In genomic region chr6:40997256-40997957, GRCh38 we compare ENCODE assay signal across 10 cellular contexts. TPM values are rescaled to one million over a fixed set of nuclear protein-coding genes. Genes with fewer than 3 reads are reported as not detected.
A peak's percentile ranks its signal among the peaks of the same experiment; 100 is the strongest.
DNase-seq lines count a peak whose midpoint lies in the region; ATAC-seq and TF ChIP-seq lines count a peak whose summit lies in the region.
"Had no signal": no experiment of that assay in that cellular context is flagged by ENCODE, and none has a peak within 500 bp of the region (broad histone marks: within the 10 kb centered on the region; RNA-seq: fewer than 3 reads in every experiment).

No MANE protein-coding gene starts in this region.

- H3K9me3 Mint-ChIP-seq in HFFc6, result no peaks in the 10 kb centered on the region

- H3K27me3 ChIP-seq in stomach smooth muscle (ENCODE audit: control insufficient read depth in 1 of 2, insufficient read depth in 2 of 2, low read length in 2 of 2), result no peaks in the 10 kb centered on the region

- peak; percentile 75 for DNase-seq in HFFc6
- peak; percentile 23 for DNase-seq in amniotic stem cell (lab: John Stamatoyannopoulos, UW)
- DNase-seq in iPS-NIHi7 (ENCODE audit: extremely low spot score), result peak; percentile 81
- no peak for DNase-seq in stimulated activated CD4-positive, alpha-beta T cell treated with anti-CD3 and anti-CD28 coated beads, Interleukin-4, amount 100 ng/mL, for 24 hours
- no peak for DNase-seq in NK-92 treated with Interleukin-12 subunit alpha and Interleukin-12 subunit beta, amount 100 ng/mL, for 24 hours (lab: John Stamatoyannopoulos, UW)

- peak overlapping the region; percentile 40; the same call in 1 of the 2 replicates for H3K4me3 Mint-ChIP-seq in HFFc6

- H3K27ac Mint-ChIP-seq in HFFc6, result peak overlapping the region; percentile 79

- H3K4me1 ChIP-seq in stomach smooth muscle (ENCODE audit: control insufficient read depth, insufficient read depth, low read length), result peaks cover 32% of the 10 kb centered on the region

- no peaks in the 10 kb centered on the region for H3K36me3 Mint-ChIP-seq in HFFc6 (ENCODE audit: low read depth)

- TF ChIP-seq CTCF in HFFc6 (IDR thresholded peaks at IDR 0.05), result no peak

- peaks cover 17% of the 10 kb centered on the region for H3K4me1 Mint-ChIP-seq in HFFc6 (ENCODE audit: low read depth)

- ATAC-seq in HG02571 (IDR thresholded peaks at IDR 0.05; ENCODE audit: unreplicated experiment) (no peak), HG03457 (IDR thresholded peaks at IDR 0.05; ENCODE audit: unreplicated experiment) (no peak)
- ATAC-seq: activated CD4-positive, CD25-positive, alpha-beta regulatory T cell treated with anti-CD3 and anti-CD28 coated beads, Interleukin-2, amount 50 U/mL, for 24 hours had no signal

- H3K9me3 ChIP-seq in stomach smooth muscle (ENCODE audit: control insufficient read depth in 2 of 2, low read length in 2 of 2), result no peaks in the 10 kb centered on the region
- H3K9me3 ChIP-seq: neutrophil had no signal

- H3K36me3 ChIP-seq in stomach smooth muscle (ENCODE audit: control insufficient read depth in 2 of 2, insufficient read depth in 2 of 2, low read length in 2 of 2), result no peaks in the 10 kb centered on the region
- H3K36me3 ChIP-seq: neutrophil had no signal

- peak overlapping the region in 1 of 2 donors; percentile 58 for H3K9ac ChIP-seq in stomach smooth muscle (ENCODE audit: low read length in 2 of 2)

- H3K27me3 Mint-ChIP-seq in HFFc6 (ENCODE audit: insufficient read depth), result peaks cover 7% of the 10 kb centered on the region

- peak overlapping the region; percentile 91 for H3K27ac ChIP-seq in stomach smooth muscle (ENCODE audit: low read length)
- H3K27ac ChIP-seq: neutrophil had no signal

- peak overlapping the region; percentile 15 to 23 for H3K4me3 ChIP-seq in stomach smooth muscle (ENCODE audit: low read length in 2 of 2)

RNA-seq across cellular contexts. Expression of gene UNC5CL, which starts 41.6 kb away (rescaled TPM):
- total RNA-seq in HFFc6 (2021; fragmentation: NEBNext Ultra II Directional; extraction: Animal tissue kit (Norgen Biotek cat#: 25700)), result not detected

RNA-seq across cellular contexts. Expression of gene TSPO2, which starts 44.9 kb away (rescaled TPM):
- not detected for total RNA-seq in HFFc6 (2021; fragmentation: NEBNext Ultra II Directional; extraction: Animal tissue kit (Norgen Biotek cat#: 25700))

RNA-seq across cellular contexts. Expression of gene APOBEC2, which starts 55.6 kb away (rescaled TPM):
- total RNA-seq in HFFc6 (2021; fragmentation: NEBNext Ultra II Directional; extraction: Animal tissue kit (Norgen Biotek cat#: 25700)), result not detected

Comparison
In these comparisons a context has a peak if more than half of its experiments do, and no peak if none do; other contexts are left out.
1. DNase-seq: peak in HFFc6 (single experiment), amniotic stem cell (single experiment) and iPS-NIHi7 (single experiment); none in stimulated activated CD4-positive, alpha-beta T cell treated with anti-CD3 and anti-CD28 coated beads, Interleukin-4, amount 100 ng/mL, for 24 hours (single experiment) and NK-92 treated with Interleukin-12 subunit alpha and Interleukin-12 subunit beta, amount 100 ng/mL, for 24 hours (single experiment).